Comparison of ENCODE assay signal across 41 cellular contexts in genomic region chr22:41971431-41971830, GRCh38. TPM values are rescaled to one million over a fixed set of nuclear protein-coding genes. Genes with fewer than 3 reads are reported as not detected.
"Had no signal": no experiment of that assay in that cellular context is flagged by ENCODE, and none has a peak within 500 bp of the region (broad histone marks: within the 10 kb centered on the region; RNA-seq: fewer than 3 reads in every experiment).

No MANE protein-coding gene starts in this region.

- H3K9me3 Mint-ChIP-seq: activated naive CD4-positive, alpha-beta T cell treated with anti-CD3 and anti-CD28 coated beads for 36 hours; activated naive CD4-positive, alpha-beta T cell treated with anti-CD3 and anti-CD28 coated beads, Interleukin-2, amount 10 ng/mL, durations not matched to agents 7 days and 5 days; activated naive CD4-positive, alpha-beta T cell treated with anti-CD3 and anti-CD28 coated beads, Interleukin-2, amount 50 U/mL, for 24 hours; activated naive CD4-positive, alpha-beta T cell treated with anti-CD3 and anti-CD28 coated beads, Interleukin-2, amount 50 U/mL, for 72 hours; activated naive CD8-positive, alpha-beta T cell treated with anti-CD3 and anti-CD28 coated beads for 36 hours; activated naive CD8-positive, alpha-beta T cell treated with anti-CD3 and anti-CD28 coated beads, Interleukin-2, amount 10 ng/mL, durations not matched to agents 7 days and 5 days; activated naive CD8-positive, alpha-beta T cell treated with anti-CD3 and anti-CD28 coated beads, Interleukin-2, amount 50 U/mL, for 24 hours; activated T-cell treated with anti-CD3 and anti-CD28 coated beads, Interleukin-2, amount 50 U/mL, for 24 hours; activated T-cell treated with anti-CD3 and anti-CD28 coated beads, Interleukin-2, amount 50 U/mL, for 4 hours; activated T-cell treated with anti-CD3 and anti-CD28 coated beads, Interleukin-2, amount 50 U/mL, for 72 hours; activated T-helper 1 cell treated with anti-CD3 and anti-CD28 coated beads, Interleukin-12 subunit alpha, Interleukin-12 subunit beta, Interleukin-2, Interleukin-4 antibody, amounts not matched to agents 30 ng/mL and 10 ng/mL and 1 ng/mL, durations not matched to agents 14 hours and 24 hours and 36 hours; activated T-helper 17 cell treated with anti-CD3 and anti-CD28 coated beads, Interleukin-2, amount 50 U/mL, for 72 hours; activated T-helper 2 cell treated with anti-CD3 and anti-CD28 coated beads, Interferon-gamma antibody, Interleukin-2, Interleukin-4, amounts not matched to agents 10 μg/mL and 5 μg/mL and 100 μg/mL, durations not matched to agents 14 hours and 24 hours and 36 hours; central memory CD8-positive, alpha-beta T cell had no signal

- H3K4me3 ChIP-seq: adrenal gland, ascending aorta, body of pancreas, breast epithelium, cardiac muscle cell had no signal

- FAIRE-seq: astrocyte had no signal

- H3K36me3 ChIP-seq: adrenal gland, ascending aorta, brain microvascular endothelial cell, breast epithelium, cardiac muscle cell had no signal

- H3K27ac ChIP-seq: adrenal gland, ascending aorta, body of pancreas, brain microvascular endothelial cell, breast epithelium, cardiac muscle cell had no signal

- H3K9me3 ChIP-seq: adrenal gland, ascending aorta, body of pancreas, breast epithelium had no signal

- H3K4me1 ChIP-seq: adrenal gland, ascending aorta, breast epithelium had no signal

- H3K4me3 Mint-ChIP-seq: activated naive CD4-positive, alpha-beta T cell treated with anti-CD3 and anti-CD28 coated beads for 36 hours; activated naive CD4-positive, alpha-beta T cell treated with anti-CD3 and anti-CD28 coated beads, Interleukin-2, amount 10 ng/mL, durations not matched to agents 7 days and 5 days; activated naive CD4-positive, alpha-beta T cell treated with anti-CD3 and anti-CD28 coated beads, Interleukin-2, amount 50 U/mL, for 24 hours; activated naive CD8-positive, alpha-beta T cell; activated naive CD8-positive, alpha-beta T cell treated with anti-CD3 and anti-CD28 coated beads for 36 hours; activated naive CD8-positive, alpha-beta T cell treated with anti-CD3 and anti-CD28 coated beads, Interleukin-2, amount 10 ng/mL, durations not matched to agents 7 days and 5 days; activated naive CD8-positive, alpha-beta T cell treated with anti-CD3 and anti-CD28 coated beads, Interleukin-2, amount 50 U/mL, for 24 hours; activated T-cell treated with anti-CD3 and anti-CD28 coated beads, Interleukin-2, amount 50 U/mL, for 24 hours; activated T-cell treated with anti-CD3 and anti-CD28 coated beads, Interleukin-2, amount 50 U/mL, for 4 hours; activated T-cell treated with anti-CD3 and anti-CD28 coated beads, Interleukin-2, amount 50 U/mL, for 72 hours; activated T-helper 1 cell treated with anti-CD3 and anti-CD28 coated beads, Interleukin-12 subunit alpha, Interleukin-12 subunit beta, Interleukin-2, Interleukin-4 antibody, amounts not matched to agents 30 ng/mL and 10 ng/mL and 1 ng/mL, durations not matched to agents 14 hours and 24 hours and 36 hours; activated T-helper 17 cell treated with anti-CD3 and anti-CD28 coated beads, Interleukin-2, amount 50 U/mL, for 72 hours; brain; central memory CD8-positive, alpha-beta T cell had no signal

- H3K27ac Mint-ChIP-seq: activated naive CD4-positive, alpha-beta T cell treated with anti-CD3 and anti-CD28 coated beads for 36 hours; activated naive CD4-positive, alpha-beta T cell treated with anti-CD3 and anti-CD28 coated beads, Interleukin-2, amount 10 ng/mL, durations not matched to agents 7 days and 5 days; activated naive CD4-positive, alpha-beta T cell treated with anti-CD3 and anti-CD28 coated beads, Interleukin-2, amount 50 U/mL, for 24 hours; activated naive CD4-positive, alpha-beta T cell treated with anti-CD3 and anti-CD28 coated beads, Interleukin-2, amount 50 U/mL, for 72 hours; activated naive CD8-positive, alpha-beta T cell; activated naive CD8-positive, alpha-beta T cell treated with anti-CD3 and anti-CD28 coated beads for 36 hours; activated naive CD8-positive, alpha-beta T cell treated with anti-CD3 and anti-CD28 coated beads, Interleukin-2, amount 10 ng/mL, durations not matched to agents 7 days and 5 days; activated naive CD8-positive, alpha-beta T cell treated with anti-CD3 and anti-CD28 coated beads, Interleukin-2, amount 50 U/mL, for 24 hours; activated T-cell treated with anti-CD3 and anti-CD28 coated beads, Interleukin-2, amount 50 U/mL, for 24 hours; activated T-cell treated with anti-CD3 and anti-CD28 coated beads, Interleukin-2, amount 50 U/mL, for 72 hours; activated T-helper 1 cell treated with anti-CD3 and anti-CD28 coated beads, Interleukin-12 subunit alpha, Interleukin-12 subunit beta, Interleukin-2, Interleukin-4 antibody, amounts not matched to agents 30 ng/mL and 10 ng/mL and 1 ng/mL, durations not matched to agents 14 hours and 24 hours and 36 hours; activated T-helper 17 cell treated with anti-CD3 and anti-CD28 coated beads, Interleukin-2, amount 50 U/mL, for 72 hours; activated T-helper 2 cell treated with anti-CD3 and anti-CD28 coated beads, Interferon-gamma antibody, Interleukin-2, Interleukin-4, amounts not matched to agents 10 μg/mL and 5 μg/mL and 100 μg/mL, durations not matched to agents 14 hours and 24 hours and 36 hours had no signal

- DNase-seq: activated effector memory CD4-positive, alpha-beta T cell treated with anti-CD3 and anti-CD28 coated beads, Interleukin-2, amount 50 U/mL, for 16 hours; activated effector memory CD4-positive, alpha-beta T cell treated with Interleukin-2 at 50 U/mL for 16 hours; activated gamma-delta T cell; activated gamma-delta T cell treated with Interleukin-2 at 50 U/mL for 16 hours; activated naive CD4-positive, alpha-beta T cell; activated naive CD4-positive, alpha-beta T cell treated with anti-CD3 and anti-CD28 coated beads for 36 hours; activated naive CD4-positive, alpha-beta T cell treated with anti-CD3 and anti-CD28 coated beads, Interleukin-2, amount 10 ng/mL, durations not matched to agents 7 days and 5 days; activated naive CD4-positive, alpha-beta T cell treated with anti-CD3 and anti-CD28 coated beads, Interleukin-2, amount 50 U/mL, for 16 hours; activated naive CD4-positive, alpha-beta T cell treated with Interleukin-2 at 50 U/mL for 16 hours; activated naive CD8-positive, alpha-beta T cell treated with anti-CD3 and anti-CD28 coated beads for 36 hours; activated naive CD8-positive, alpha-beta T cell treated with anti-CD3 and anti-CD28 coated beads, Interleukin-2, amount 10 ng/mL, durations not matched to agents 7 days and 5 days; activated naive CD8-positive, alpha-beta T cell treated with anti-CD3 and anti-CD28 coated beads, Interleukin-2, amount 50 U/mL, for 24 hours; activated T-cell treated with anti-CD3 and anti-CD28 coated beads, Interleukin-2, amount 50 U/mL, for 1 hour; activated T-cell treated with anti-CD3 and anti-CD28 coated beads, Interleukin-2, amount 50 U/mL, for 24 hours; activated T-cell treated with anti-CD3 and anti-CD28 coated beads, Interleukin-2, amount 50 U/mL, for 4 hours; activated T-cell treated with anti-CD3 and anti-CD28 coated beads, Interleukin-2, amount 50 U/mL, for 48 hours; activated T-cell treated with anti-CD3 and anti-CD28 coated beads, Interleukin-2, amount 50 U/mL, for 72 hours; adrenal gland; amniotic stem cell; amygdala; anterior cingulate cortex; aorta; body of pancreas; brain microvascular endothelial cell; caudate nucleus; central memory CD4-positive, alpha-beta T cell; cerebellar nuclear complex had no signal

- H3K36me3 Mint-ChIP-seq: activated naive CD4-positive, alpha-beta T cell treated with anti-CD3 and anti-CD28 coated beads, Interleukin-2, amount 10 ng/mL, durations not matched to agents 7 days and 5 days; activated naive CD4-positive, alpha-beta T cell treated with anti-CD3 and anti-CD28 coated beads, Interleukin-2, amount 50 U/mL, for 24 hours; activated naive CD8-positive, alpha-beta T cell; activated naive CD8-positive, alpha-beta T cell treated with anti-CD3 and anti-CD28 coated beads, Interleukin-2, amount 10 ng/mL, durations not matched to agents 7 days and 5 days; brain had no signal

- ATAC-seq: activated naive CD4-positive, alpha-beta T cell treated with anti-CD3 and anti-CD28 coated beads, Interleukin-2, amount 50 U/mL, for 72 hours; activated naive CD8-positive, alpha-beta T cell treated with anti-CD3 and anti-CD28 coated beads, Interleukin-2, amount 50 U/mL, for 24 hours; activated T-cell treated with anti-CD3 and anti-CD28 coated beads, Interleukin-2, amount 50 U/mL, for 4 hours; activated T-cell treated with anti-CD3 and anti-CD28 coated beads, Interleukin-2, amount 50 U/mL, for 72 hours; activated T-helper 17 cell treated with anti-CD3 and anti-CD28 coated beads, Interleukin-2, amount 50 U/mL, for 72 hours; body of pancreas had no signal

- H3K27me3 ChIP-seq: body of pancreas had no signal

RNA-seq across cellular contexts. Expression of gene SEPTIN3, which starts 2.2 kb away (rescaled TPM):
- total RNA-seq: ascending aorta, cardiac septum had no signal

RNA-seq across cellular contexts. Expression of gene CENPM, which starts 24.5 kb away (rescaled TPM):
- total RNA-seq: ascending aorta, body of pancreas had no signal

RNA-seq across cellular contexts. Expression of gene WBP2NL, which starts 27.2 kb away (rescaled TPM):
- total RNA-seq: ascending aorta, astrocyte, cardiac muscle cell, chondrocyte had no signal
- polyA plus RNA-seq: cardiac muscle cell had no signal

RNA-seq across cellular contexts. Expression of gene TNFRSF13C, which starts 44.8 kb away (rescaled TPM):
- total RNA-seq: ascending aorta, astrocyte, body of pancreas had no signal
- polyA plus RNA-seq: aorta had no signal
